2 cellular contexts compared by ENCODE assay signal in genomic region chr5:133993152-133993548, GRCh38.
TF ChIP-seq lines count a peak whose summit lies in the region.

No MANE protein-coding gene starts in this region.

TF ChIP-seq in A549, 52 proteins besides CTCF, POLR2A, EP300 and RAD21 (continued from another document):
- TF ChIP-seq, protein P1, sequence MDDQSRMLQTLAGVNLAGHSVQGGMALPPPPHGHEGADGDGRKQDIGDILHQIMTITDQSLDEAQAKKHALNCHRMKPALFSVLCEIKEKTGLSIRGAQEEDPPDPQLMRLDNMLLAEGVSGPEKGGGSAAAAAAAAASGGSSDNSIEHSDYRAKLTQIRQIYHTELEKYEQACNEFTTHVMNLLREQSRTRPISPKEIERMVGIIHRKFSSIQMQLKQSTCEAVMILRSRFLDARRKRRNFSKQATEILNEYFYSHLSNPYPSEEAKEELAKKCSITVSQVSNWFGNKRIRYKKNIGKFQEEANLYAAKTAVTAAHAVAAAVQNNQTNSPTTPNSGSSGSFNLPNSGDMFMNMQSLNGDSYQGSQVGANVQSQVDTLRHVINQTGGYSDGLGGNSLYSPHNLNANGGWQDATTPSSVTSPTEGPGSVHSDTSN (IDR thresholded peaks at IDR 0.05) = no peak
- TF ChIP-seq MAX (IDR thresholded peaks at IDR 0.05) = no peak
- TF ChIP-seq, protein P2, sequence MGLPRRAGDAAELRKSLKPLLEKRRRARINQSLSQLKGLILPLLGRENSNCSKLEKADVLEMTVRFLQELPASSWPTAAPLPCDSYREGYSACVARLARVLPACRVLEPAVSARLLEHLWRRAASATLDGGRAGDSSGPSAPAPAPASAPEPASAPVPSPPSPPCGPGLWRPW (IDR thresholded peaks at IDR 0.05) = no peak

TF ChIP-seq in SK-N-SH, 30 proteins besides CTCF, POLR2A, EP300 and RAD21 (continued from another document):
- TF ChIP-seq TCF12 (IDR thresholded peaks at IDR 0.05) (peak; percentile 54; the same call in 1 of the 2 replicates), JUND (IDR thresholded peaks at IDR 0.05) (peak; percentile 27; the same call in 1 of the 2 replicates)
